22 cellular contexts compared by ENCODE assay signal in the genomic region with DNA sequence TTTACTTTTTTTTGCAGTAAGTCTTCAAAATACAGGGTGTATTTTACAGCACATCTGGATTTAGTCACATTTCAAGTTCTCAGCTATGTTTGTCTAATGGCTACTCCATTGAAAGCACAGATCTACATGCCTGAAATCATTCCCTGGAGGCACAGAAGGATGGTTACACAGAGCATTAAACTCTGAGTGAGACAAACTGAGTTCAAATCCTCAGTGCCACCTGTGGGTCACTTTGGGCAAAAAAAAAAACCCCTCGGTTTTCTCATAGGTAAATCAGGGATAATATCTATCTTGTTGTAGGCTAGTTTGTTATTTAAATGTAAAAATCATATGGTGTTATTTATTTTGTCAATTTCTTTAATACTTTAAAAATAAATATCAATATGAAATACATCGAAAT. TPM values are rescaled to one million over a fixed set of nuclear protein-coding genes. Genes with fewer than 3 reads are reported as not detected.
"Had no signal": no experiment of that assay in that cellular context is flagged by ENCODE, and none has a peak within 500 bp of the region (broad histone marks: within the 10 kb centered on the region; RNA-seq: fewer than 3 reads in every experiment).

No MANE protein-coding gene starts in this region.

- H3K9me3 Mint-ChIP-seq: activated naive CD4-positive, alpha-beta T cell treated with anti-CD3 and anti-CD28 coated beads, Interleukin-2, amount 10 ng/mL, durations not matched to agents 7 days and 5 days; naive thymus-derived CD4-positive, alpha-beta T cell had no signal

- H3K9me3 ChIP-seq: gastrocnemius medialis, heart right ventricle, mucosa of descending colon, tibial artery, vagina had no signal

- H3K27me3 ChIP-seq: gastrocnemius medialis, heart right ventricle, tibial artery, vagina had no signal

- H3K27ac ChIP-seq: gastrocnemius medialis, heart right ventricle, tibial artery, vagina had no signal

- DNase-seq: activated CD4-positive, alpha-beta T cell treated with anti-CD3 and anti-CD28 coated beads, Interleukin-2, amount 50 U/mL, for 48 hours; activated CD4-positive, CD25-positive, alpha-beta regulatory T cell treated with anti-CD3 and anti-CD28 coated beads, Interleukin-2, amount 50 U/mL, for 72 hours; activated naive CD4-positive, alpha-beta T cell treated with anti-CD3 and anti-CD28 coated beads, Interleukin-2, amount 10 ng/mL, durations not matched to agents 7 days and 5 days; gastrocnemius medialis; heart right ventricle; islet precursor cell; mucosa of descending colon; naive thymus-derived CD4-positive, alpha-beta T cell; stimulated activated CD4-positive, alpha-beta T cell treated with anti-CD3 and anti-CD28 coated beads, Interleukin-4, amount 100 ng/mL, for 1 hour; stimulated activated naive CD4-positive, alpha-beta T cell; T-helper 9 cell; tibial artery had no signal

- H3K4me3 ChIP-seq: gastrocnemius medialis, heart right ventricle, mucosa of descending colon, tibial artery, vagina had no signal

- H3K27ac Mint-ChIP-seq: activated naive CD4-positive, alpha-beta T cell treated with anti-CD3 and anti-CD28 coated beads, Interleukin-2, amount 10 ng/mL, durations not matched to agents 7 days and 5 days had no signal

- H3K4me1 Mint-ChIP-seq: activated naive CD4-positive, alpha-beta T cell treated with anti-CD3 and anti-CD28 coated beads, Interleukin-2, amount 10 ng/mL, durations not matched to agents 7 days and 5 days had no signal

- FAIRE-seq: bronchial epithelial cell had no signal

- H3K4me1 ChIP-seq: gastrocnemius medialis, heart right ventricle, tibial artery, vagina had no signal

- H3K27me3 Mint-ChIP-seq: activated naive CD4-positive, alpha-beta T cell treated with anti-CD3 and anti-CD28 coated beads, Interleukin-2, amount 10 ng/mL, durations not matched to agents 7 days and 5 days had no signal

- H3K4me3 Mint-ChIP-seq: activated naive CD4-positive, alpha-beta T cell treated with anti-CD3 and anti-CD28 coated beads, Interleukin-2, amount 10 ng/mL, durations not matched to agents 7 days and 5 days; naive thymus-derived CD4-positive, alpha-beta T cell had no signal

- ATAC-seq: gastrocnemius medialis; heart right ventricle; left lobe of liver; mucosa of descending colon; naive thymus-derived CD4-positive, alpha-beta T cell had no signal

RNA-seq across cellular contexts. Expression of a gene that starts 10.7 kb away (rescaled TPM):
- total RNA-seq: astrocyte; bronchial epithelial cell; dermis microvascular lymphatic vessel endothelial cell; epithelial cell of proximal tubule; gastrocnemius medialis; heart right ventricle; mucosa of descending colon; naive thymus-derived CD4-positive, alpha-beta T cell; posterior vena cava; skeletal muscle tissue; subcutaneous adipose tissue; vagina had no signal
- polyA plus RNA-seq: adipose tissue; heart right ventricle; naive thymus-derived CD4-positive, alpha-beta T cell had no signal
